ENCODE assay signal across 13 cellular contexts in genomic region chr13:21399741-21400140, GRCh38. TPM values are rescaled to one million over a fixed set of nuclear protein-coding genes. Genes with fewer than 3 reads are reported as not detected.
A peak's percentile ranks its signal among the peaks of the same experiment; 100 is the strongest.
DNase-seq lines count a peak whose midpoint lies in the region; ATAC-seq, FAIRE-seq and TF ChIP-seq lines count a peak whose summit lies in the region.
"Had no signal": no experiment of that assay in that cellular context is flagged by ENCODE, and none has a peak within 500 bp of the region (broad histone marks: within the 10 kb centered on the region; RNA-seq: fewer than 3 reads in every experiment).

No MANE protein-coding gene starts in this region.

- H3K4me1 ChIP-seq in DND-41 (ENCODE audit: insufficient read depth, low read length) (peaks cover 49% of the 10 kb centered on the region), testis (no peaks in the 10 kb centered on the region)

- CTCF ChIA-PET in activated CD8-positive, alpha-beta T cell treated with anti-CD3 and anti-CD28 coated beads for 36 hours (lab: Charles Lee) = interaction anchor here (0.7 kb wide), 1 partner anchor 78 kb away, joined by 4 read pairs; no protein-coding TSS in a partner anchor

- H3K27ac Mint-ChIP-seq in activated CD8-positive, alpha-beta T cell treated with anti-CD3 and anti-CD28 coated beads for 36 hours = peak overlapping the region; percentile 91
- H3K27ac Mint-ChIP-seq: GM23338 had no signal

- no peaks in the 10 kb centered on the region for H3K27me3 Mint-ChIP-seq in activated CD8-positive, alpha-beta T cell treated with anti-CD3 and anti-CD28 coated beads for 36 hours

- no peak overlapping the region; the same call in 1 of the 2 replicates for H3K9ac ChIP-seq in DND-41 (ENCODE audit: low read depth, low read length)

- no peak for TF ChIP-seq POLR2A in testis (IDR thresholded peaks at IDR 0.05)

- no peaks in the 10 kb centered on the region for H3K9me3 Mint-ChIP-seq in activated CD8-positive, alpha-beta T cell treated with anti-CD3 and anti-CD28 coated beads for 36 hours
- H3K9me3 Mint-ChIP-seq: activated T-cell treated with anti-CD3 and anti-CD28 coated beads, Interleukin-2, amount 50 U/mL, for 4 hours; GM23338 had no signal

- no peak overlapping the region for H2AFZ ChIP-seq in DND-41 (ENCODE audit: low read depth, low read length)
- H2AFZ ChIP-seq: GM23338 had no signal

- H3K36me3 ChIP-seq in DND-41 (ENCODE audit: insufficient read depth, low read length) = peaks cover 56% of the 10 kb centered on the region
- H3K36me3 ChIP-seq in testis (ENCODE audit: low read depth, missing control alignments) = no peaks in the 10 kb centered on the region

- H3K4me2 ChIP-seq in DND-41 (ENCODE audit: insufficient read depth, low read length) = peak overlapping the region; percentile 1; the same call in 1 of the 2 replicates
- H3K4me2 ChIP-seq: GM23338 had no signal

- POLR2A ChIA-PET in activated CD8-positive, alpha-beta T cell treated with anti-CD3 and anti-CD28 coated beads for 36 hours (lab: Charles Lee) = interaction anchor here (0.8 kb wide), 1 partner anchor 58 kb away, joined by 3 read pairs; no protein-coding TSS in a partner anchor

- H4K20me1 ChIP-seq in DND-41 (ENCODE audit: insufficient read depth, low read length) = no peaks in the 10 kb centered on the region

- FAIRE-seq in D721Med (lab: Jason Lieb, UNC) = no peak

- H3K9me3 ChIP-seq in DND-41 (ENCODE audit: insufficient read depth, low read length, severe bottlenecking) (no peaks in the 10 kb centered on the region), testis (no peaks in the 10 kb centered on the region)

- peaks cover 55% of the 10 kb centered on the region for H3K4me1 Mint-ChIP-seq in activated CD8-positive, alpha-beta T cell treated with anti-CD3 and anti-CD28 coated beads for 36 hours (ENCODE audit: low read depth)
- H3K4me1 Mint-ChIP-seq: GM23338 had no signal

- peak; percentile 72 for ATAC-seq in DND-41 (ENCODE audit: insufficient read depth, low read depth)
- ATAC-seq in activated CD8-positive, alpha-beta T cell treated with anti-CD3 and anti-CD28 coated beads for 36 hours = peak; percentile 79
- ATAC-seq: GM23338, left cardiac atrium had no signal

- no peak for TF ChIP-seq CTCF in DND-41 (IDR thresholded peaks at IDR 0.05; ENCODE audit: borderline replicate concordance, extremely low read depth, low read length, poor library complexity, severe bottlenecking)
- TF ChIP-seq CTCF in activated CD8-positive, alpha-beta T cell treated with anti-CD3 and anti-CD28 coated beads for 36 hours (IDR thresholded peaks at IDR 0.05) = no peak
- no peak for TF ChIP-seq CTCF in testis (IDR thresholded peaks at IDR 0.05)
- TF ChIP-seq CTCF in D721Med (IDR thresholded peaks at IDR 0.05; ENCODE audit: insufficient read depth, missing control alignments) = no peak

- WGBS in testis, 2 donors = 72 to 76% methylated on average over 3 of the region's 3 CpGs

- H3K4me3 ChIP-seq in DND-41 (ENCODE audit: low read depth in 1 of 2, low read length in 2 of 2) (no peak overlapping the region), testis (no peak overlapping the region)
- H3K4me3 ChIP-seq: GM23338 had no signal

- peak overlapping the region; percentile 14 for H3K4me3 Mint-ChIP-seq in activated CD8-positive, alpha-beta T cell treated with anti-CD3 and anti-CD28 coated beads for 36 hours
- H3K4me3 Mint-ChIP-seq: activated T-cell treated with anti-CD3 and anti-CD28 coated beads, Interleukin-2, amount 50 U/mL, for 4 hours; GM23338 had no signal

- H3K27ac ChIP-seq in DND-41 (ENCODE audit: low read length) (peak overlapping the region; percentile 66), testis (no peak overlapping the region)
- H3K27ac ChIP-seq: C4-2B had no signal

- peaks cover 4% of the 10 kb centered on the region; the same call in 1 of the 2 replicates for H3K79me2 ChIP-seq in DND-41 (ENCODE audit: insufficient read depth, low read length)

- H3K27me3 ChIP-seq in DND-41 (ENCODE audit: insufficient read depth, low read length, poor library complexity) (no peaks in the 10 kb centered on the region), testis (no peaks in the 10 kb centered on the region)

- intact Hi-C loops in activated CD8-positive, alpha-beta T cell treated with anti-CD3 and anti-CD28 coated beads for 36 hours (cut with micrococcal nuclease) = loop anchor here (5.0 kb wide), 1 partner anchor 58 kb away; the partner anchor contains the start of gene ZDHHC20
- intact Hi-C loops in testis (cut with DNase I; ENCODE audit: low total_unique reads) = no loop called here

- H3K36me3 Mint-ChIP-seq in activated CD8-positive, alpha-beta T cell treated with anti-CD3 and anti-CD28 coated beads for 36 hours (ENCODE audit: low read depth) = peaks cover 30% of the 10 kb centered on the region

- DNase-seq in DND-41 (peak; percentile 17), Kasumi-1 (lab: John Stamatoyannopoulos, UW) (peak; percentile 5 to 9), kidney tubule cell (ENCODE audit: low spot score) (peak; percentile 37), GM03348 (ENCODE audit: low spot score) (no peak), testis (no peak), D721Med (ENCODE audit: insufficient read length, low spot score) (no peak)
- DNase-seq in activated CD8-positive, alpha-beta T cell treated with anti-CD3 and anti-CD28 coated beads for 36 hours = peak; percentile 22
- no peak for DNase-seq in stimulated activated CD4-positive, alpha-beta T cell treated with anti-CD3 and anti-CD28 coated beads, Interleukin-4, amount 100 ng/mL, for 24 hours
- DNase-seq: activated T-cell treated with anti-CD3 and anti-CD28 coated beads, Interleukin-2, amount 50 U/mL, for 4 hours; left cardiac atrium; stimulated activated CD4-positive, alpha-beta T cell treated with anti-CD3 and anti-CD28 coated beads, Interleukin-12 subunit alpha, Interleukin-12 subunit beta, amount 100 ng/mL, for 4 hours had no signal

RNA-seq across cellular contexts. Expression of gene ZDHHC20, which starts 59.4 kb away (rescaled TPM):
- 10 to 100 TPM; 46.1 to 50.9 TPM for total RNA-seq in activated CD8-positive, alpha-beta T cell treated with anti-CD3 and anti-CD28 coated beads for 36 hours
- total RNA-seq in testis = 10 to 100 TPM; 52.4 to 76.2 TPM
- polyA plus RNA-seq in testis (ENCODE audit: insufficient read depth, low read depth, low replicate concordance) = 75.8 TPM

Comparison
In these comparisons a context has a peak if more than half of its experiments do, and no peak if none do; other contexts are left out.
1. DNase-seq: peak in DND-41 (single experiment), Kasumi-1 (2 of 2), activated CD8-positive, alpha-beta T cell treated with anti-CD3 and anti-CD28 coated beads for 36 hours (single experiment) and kidney tubule cell (single experiment); none in stimulated activated CD4-positive, alpha-beta T cell treated with anti-CD3 and anti-CD28 coated beads, Interleukin-4, amount 100 ng/mL, for 24 hours (single experiment), GM03348 (single experiment), testis (single experiment) and D721Med (single experiment).